20 cellular contexts compared by ENCODE assay signal in genomic region chr2:152201466-152201830, GRCh38. TPM values are rescaled to one million over a fixed set of nuclear protein-coding genes. Genes with fewer than 3 reads are reported as not detected.
DNase-seq lines count a peak whose midpoint lies in the region; ATAC-seq, FAIRE-seq and TF ChIP-seq lines count a peak whose summit lies in the region.
"Had no signal": no experiment of that assay in that cellular context is flagged by ENCODE, and none has a peak within 500 bp of the region (broad histone marks: within the 10 kb centered on the region; RNA-seq: fewer than 3 reads in every experiment).

No MANE protein-coding gene starts in this region.

- no peak overlapping the region for H3K27ac ChIP-seq in IMR-90 (ENCODE audit: insufficient read depth, low read length)
- peak overlapping the region; percentile 22 for H3K27ac ChIP-seq in astrocyte (ENCODE audit: low read depth, low read length)
- H3K27ac ChIP-seq: HL-60, SJCRH30 had no signal

- ATAC-seq in IMR-90 (ENCODE audit: low read depth) (no peak), GM18870 (IDR thresholded peaks at IDR 0.05; ENCODE audit: unreplicated experiment) (no peak)

- H3K27me3 ChIP-seq in IMR-90 (ENCODE audit: control insufficient read depth, insufficient read depth, low read length) (no peaks in the 10 kb centered on the region), astrocyte (ENCODE audit: insufficient read depth, low read length) (no peaks in the 10 kb centered on the region)
- H3K27me3 ChIP-seq: SJCRH30 had no signal

- H3K36me3 Mint-ChIP-seq in Calu3 (ENCODE audit: insufficient read depth, unreplicated experiment) (peaks cover 10% of the 10 kb centered on the region), astrocyte (ENCODE audit: low read depth, unreplicated experiment) (no peaks in the 10 kb centered on the region), osteocyte (ENCODE audit: unreplicated experiment) (no peaks in the 10 kb centered on the region)
- H3K36me3 Mint-ChIP-seq: CD8-positive, alpha-beta memory T cell; IgD-negative memory B cell had no signal

- WGBS in IMR-90 (ENCODE audit: extremely low coverage in 2 of 2, insufficient read length in 1 of 2), 2 experiments = no CpG with 5 or more reads among the region's 2 CpGs

- H3K9me3 ChIP-seq in IMR-90 (ENCODE audit: control insufficient read depth, insufficient read depth, low read length) = no peaks in the 10 kb centered on the region
- no peaks in the 10 kb centered on the region for H3K9me3 ChIP-seq in astrocyte (ENCODE audit: insufficient read depth, low read depth, low read length)
- H3K9me3 ChIP-seq: SJCRH30 had no signal

- H4K8ac ChIP-seq in IMR-90 (ENCODE audit: low read depth in 2 of 2, low read length in 2 of 2) = no peak overlapping the region

- H3K4me3 Mint-ChIP-seq in Calu3 (ENCODE audit: low read depth, unreplicated experiment) (peak overlapping the region; percentile 70), astrocyte (ENCODE audit: unreplicated experiment) (no peak overlapping the region), osteocyte (ENCODE audit: unreplicated experiment) (no peak overlapping the region)
- H3K4me3 Mint-ChIP-seq: CD8-positive, alpha-beta memory T cell; H9; IgD-negative memory B cell had no signal

- H3K9me3 Mint-ChIP-seq in Calu3 (ENCODE audit: low read depth, unreplicated experiment) = no peaks in the 10 kb centered on the region
- H3K9me3 Mint-ChIP-seq in astrocyte (ENCODE audit: unreplicated experiment) = peaks cover 20% of the 10 kb centered on the region
- peaks cover 4% of the 10 kb centered on the region for H3K9me3 Mint-ChIP-seq in osteocyte (ENCODE audit: unreplicated experiment)

- H2AFZ ChIP-seq in IMR-90 (replicated peaks; ENCODE audit: low read length, poor library complexity) = no peak overlapping the region
- H2AFZ ChIP-seq in astrocyte (ENCODE audit: low read depth, low read length) = no peak overlapping the region

- no peak for TF ChIP-seq POLR2A in IMR-90 (IDR thresholded peaks at IDR 0.05; ENCODE audit: low read depth, low read length)

- H3K56ac ChIP-seq in IMR-90 (ENCODE audit: extremely low read depth, insufficient read depth, low read length) = no peak overlapping the region

- H2AK5ac ChIP-seq in IMR-90 (ENCODE audit: low read depth, low read length) = peak overlapping the region; percentile 87; the same call in 1 of the 2 replicates

- POLR2A ChIA-PET in IMR-90 (lab: Charles Lee; ENCODE audit: unreplicated experiment) = no interaction called here

- H3K18ac ChIP-seq in IMR-90 (ENCODE audit: low read depth, low read length) = peak overlapping the region; percentile 71

- H2AK9ac ChIP-seq in IMR-90 (replicated peaks; ENCODE audit: low read depth, low read length, poor library complexity) = no peak overlapping the region

- TF ChIP-seq RAD21 in IMR-90 (IDR thresholded peaks at IDR 0.05; ENCODE audit: low read length) = no peak

- no peak overlapping the region for H3K4me2 ChIP-seq in IMR-90 (ENCODE audit: low read depth, low read length)
- peak overlapping the region; percentile 86 for H3K4me2 ChIP-seq in astrocyte (ENCODE audit: low read length)

- no peak overlapping the region for H4K91ac ChIP-seq in IMR-90 (ENCODE audit: insufficient read depth, low read depth, low read length)

- no peaks in the 10 kb centered on the region for H3K4me1 ChIP-seq in IMR-90 (ENCODE audit: control insufficient read depth, insufficient read depth, low read length)
- peaks cover 15% of the 10 kb centered on the region for H3K4me1 ChIP-seq in astrocyte (ENCODE audit: insufficient read depth, low read length)
- H3K4me1 ChIP-seq: SJCRH30 had no signal

- intact Hi-C loops in Calu3 (cut with micrococcal nuclease; ENCODE audit: unreplicated experiment) = loop anchor here (5.0 kb wide), 1 partner anchor 266 kb away; no protein-coding TSS in a partner anchor
- intact Hi-C loops in IMR-90 (cut with micrococcal nuclease) = no loop called here

- H3K4ac ChIP-seq in IMR-90 (ENCODE audit: low read depth, low read length) = peak overlapping the region; percentile 83

- H3K4me1 Mint-ChIP-seq in Calu3 (ENCODE audit: low read depth, unreplicated experiment) (peaks cover 43% of the 10 kb centered on the region), astrocyte (ENCODE audit: low read depth, unreplicated experiment) (peaks cover 15% of the 10 kb centered on the region), osteocyte (ENCODE audit: unreplicated experiment) (peaks cover 20% of the 10 kb centered on the region)
- H3K4me1 Mint-ChIP-seq: CD8-positive, alpha-beta memory T cell; IgD-negative memory B cell had no signal

- no peak overlapping the region for H2BK15ac ChIP-seq in IMR-90 (ENCODE audit: low read depth, low read length)

- H3K79me1 ChIP-seq in IMR-90 (ENCODE audit: low read depth in 1 of 2, low read length in 2 of 2) = no peaks in the 10 kb centered on the region

- H2BK20ac ChIP-seq in IMR-90 (ENCODE audit: low read depth, low read length) = peak overlapping the region; percentile 85

- dilution Hi-C loops in IMR-90 (cut with HindIII; ENCODE audit: low sequenced_read_pairs, unreplicated experiment) = no loop called here

- peak overlapping the region; percentile 67 for H3K14ac ChIP-seq in IMR-90 (replicated peaks; ENCODE audit: low read depth, low read length)

- H3K36me3 ChIP-seq in IMR-90 (ENCODE audit: control insufficient read depth, insufficient read depth, low read length) (no peaks in the 10 kb centered on the region), astrocyte (ENCODE audit: insufficient read depth, low read length) (no peaks in the 10 kb centered on the region)
- H3K36me3 ChIP-seq: SJCRH30 had no signal

- H3K4me3 ChIP-seq in IMR-90 (ENCODE audit: insufficient read depth, low read depth, low read length) = no peak overlapping the region
- H3K4me3 ChIP-seq in astrocyte (ENCODE audit: insufficient read depth, low read depth, low read length) = no peak overlapping the region
- H3K4me3 ChIP-seq: SJCRH30 had no signal

- H2BK5ac ChIP-seq in IMR-90 (ENCODE audit: low read depth, low read length, poor library complexity, severe bottlenecking) = no peak overlapping the region

- no peak for FAIRE-seq in astrocyte (lab: Jason Lieb, UNC)
- FAIRE-seq: D721Med, GM12892, HTR-8/SVneo had no signal

- H3K79me2 ChIP-seq in astrocyte (ENCODE audit: insufficient read depth, low read length) = no peaks in the 10 kb centered on the region

- in situ Hi-C loops in IMR-90 (cut with MboI; ENCODE audit: low sequenced_read_pairs) = loop anchor here (5.0 kb wide), 1 partner anchor 131 kb away; no protein-coding TSS in a partner anchor

- BruUV-seq in Calu3 (replicated peaks; lab: Mats Ljungman, UMichigan) (no TSS peak), IMR-90 (replicated peaks; lab: Mats Ljungman, UMichigan) (no TSS peak)

- H3K9me1 ChIP-seq in IMR-90 (ENCODE audit: insufficient read depth, low read length) = no peaks in the 10 kb centered on the region; the same call in 1 of the 2 replicates

- H3K27me3 Mint-ChIP-seq in Calu3 (ENCODE audit: unreplicated experiment) (no peaks in the 10 kb centered on the region), astrocyte (ENCODE audit: low read depth, unreplicated experiment) (no peaks in the 10 kb centered on the region), osteocyte (ENCODE audit: unreplicated experiment) (no peaks in the 10 kb centered on the region)

- H2BK120ac ChIP-seq in IMR-90 (ENCODE audit: low read depth, low read length) = peak overlapping the region; percentile 64; the same call in 1 of the 2 replicates

- H3K27ac Mint-ChIP-seq in Calu3 (ENCODE audit: unreplicated experiment) (peak overlapping the region; percentile 95), astrocyte (ENCODE audit: unreplicated experiment) (no peak overlapping the region), osteocyte (ENCODE audit: unreplicated experiment) (peak overlapping the region; percentile 2)
- H3K27ac Mint-ChIP-seq: IgD-negative memory B cell had no signal

- H4K20me1 ChIP-seq in IMR-90 (ENCODE audit: insufficient read depth, low read length) = no peaks in the 10 kb centered on the region
- H4K20me1 ChIP-seq in astrocyte (ENCODE audit: insufficient read depth, low read length) = no peaks in the 10 kb centered on the region

- no peak overlapping the region for H4K5ac ChIP-seq in IMR-90 (ENCODE audit: low read depth, low read length)

- peak overlapping the region; percentile 55; the same call in 1 of the 2 replicates for H3K23ac ChIP-seq in IMR-90 (ENCODE audit: low read depth, low read length)

- DNase-seq in Calu3 (no peak), IMR-90 (no peak), astrocyte (ENCODE audit: low read depth) (no peak), osteocyte (ENCODE audit: extremely low spot score, unreplicated experiment) (no peak), NCI-H146 (lab: John Stamatoyannopoulos, UW) (no peak)
- no peak for DNase-seq in activated CD4-positive, alpha-beta T cell treated with anti-CD3 and anti-CD28 coated beads, Interleukin-2, amount 50 U/mL, for 48 hours
- DNase-seq: C1 segment of cervical spinal cord; CD8-positive, alpha-beta memory T cell; H9; NCI-H1092 treated with DMSO at 0.1 percent for 48 hours; NCI-H1694; NCI-H510A; NCI-H748 treated with DMSO at 0.1 percent for 48 hours; SJCRH30 had no signal

- CTCF ChIA-PET in Calu3 (lab: Charles Lee) = interaction anchor here (0.9 to 1.3 kb wide), 2 partner anchors 9 to 25 kb away, joined by 3 read pairs; no protein-coding TSS in a partner anchor
- CTCF ChIA-PET in IMR-90 (lab: Yijun Ruan, JAX) = interaction anchor here (0.9 kb wide), 1 partner anchor 434 kb away, joined by 4 read pairs; no protein-coding TSS in a partner anchor

- TF ChIP-seq CTCF in Calu3 (IDR thresholded peaks at IDR 0.05; ENCODE audit: unreplicated experiment) = no peak
- TF ChIP-seq CTCF in IMR-90 (conservative IDR thresholded peaks at IDR 0.05; ENCODE audit: low read depth, low read length) = no peak
- TF ChIP-seq CTCF in astrocyte (IDR thresholded peaks at IDR 0.05; ENCODE audit: insufficient read depth, low read depth, low read length) = no peak
- no peak for TF ChIP-seq CTCF in osteocyte (IDR thresholded peaks at IDR 0.05)

- H3K9ac ChIP-seq in IMR-90 (ENCODE audit: low read depth, low read length) = no peak overlapping the region
- no peak overlapping the region for H3K9ac ChIP-seq in astrocyte (ENCODE audit: low read length)

TF ChIP-seq in IMR-90, 13 proteins besides CTCF, POLR2A, EP300 and RAD21 (continues in another document):
- TF ChIP-seq MXI1 (IDR thresholded peaks at IDR 0.05; ENCODE audit: borderline replicate concordance, low read depth, low read length) (no peak), RFX5 (IDR thresholded peaks at IDR 0.05; ENCODE audit: low read depth, low read length) (no peak), MAFK (IDR thresholded peaks at IDR 0.05; ENCODE audit: low read depth, low read length) (no peak), CEBPB (IDR thresholded peaks at IDR 0.05; ENCODE audit: low read depth, low read length) (no peak), FOS (IDR thresholded peaks at IDR 0.05; ENCODE audit: low read depth, low read length) (no peak), CHD1 (IDR thresholded peaks at IDR 0.05; ENCODE audit: low read depth, low read length) (no peak), MAZ (IDR thresholded peaks at IDR 0.05; ENCODE audit: borderline replicate concordance, low read depth, low read length) (no peak)

RNA-seq across cellular contexts. Expression of gene STAM2, which starts 25.9 kb away (rescaled TPM):
- total RNA-seq in Calu3 (2022) (28.7 and 28.8 TPM in 2 replicates), IMR-90 (2012; rRNA removed) (29.2 and 55.0 TPM in 2 replicates), astrocyte (33.8 and 35.3 TPM in 2 replicates), osteocyte (40.4 and 43.0 TPM in 2 replicates)
- polyA plus RNA-seq in IMR-90 (2012; rRNA removed) = 10.1 and 12.5 TPM in 2 replicates
- 1.9 and 2.4 TPM in 2 replicates for polyA plus RNA-seq in IMR-90 (2012; cell fraction: cytosol; rRNA removed)
- 4.8 and 35.4 TPM in 2 replicates for polyA plus RNA-seq in IMR-90 (2012; cell fraction: nucleus; rRNA removed; ENCODE audit: low replicate concordance)
